8 cellular contexts compared by ENCODE assay signal in the genomic region with DNA sequence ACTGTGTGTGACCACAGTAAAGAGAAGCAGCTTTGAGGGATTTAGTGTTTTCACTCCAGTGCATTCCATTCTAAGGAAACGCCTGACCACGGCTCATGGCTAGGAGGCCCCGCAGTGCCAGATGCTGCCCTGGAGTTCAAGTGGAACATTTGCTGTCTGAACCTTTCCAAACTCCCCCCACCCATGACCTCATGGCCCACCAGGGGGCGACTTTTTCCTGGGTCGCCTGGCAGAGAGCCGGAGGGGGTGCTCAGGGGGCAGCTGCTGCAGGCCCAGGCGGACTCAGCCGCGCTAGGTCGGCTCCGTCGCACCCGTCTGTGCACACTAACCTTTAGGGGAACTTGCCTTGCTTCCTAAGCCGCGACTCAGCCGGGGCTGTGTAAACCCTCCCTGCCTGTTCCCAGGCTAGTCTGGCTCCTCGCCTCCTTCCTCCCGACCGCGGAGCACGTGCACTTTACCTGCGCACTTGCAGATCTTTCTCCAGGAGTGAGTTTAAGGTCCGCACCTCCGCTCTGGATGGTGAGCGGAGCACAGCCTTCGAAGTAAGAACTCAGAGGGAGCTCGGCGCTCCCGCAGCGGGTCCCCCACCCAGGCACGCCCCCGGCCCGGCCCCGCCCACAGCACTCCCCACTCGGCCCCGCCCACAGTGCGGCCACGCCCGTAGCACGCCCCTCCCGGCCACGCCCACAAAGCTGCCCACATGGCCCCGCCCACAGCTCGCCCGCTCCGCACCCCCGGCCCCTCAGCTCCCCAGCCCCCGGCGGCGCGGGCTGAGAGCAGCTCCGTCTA. TPM values are rescaled to one million over a fixed set of nuclear protein-coding genes. Genes with fewer than 3 reads are reported as not detected.
A peak's percentile ranks its signal among the peaks of the same experiment; 100 is the strongest.
DNase-seq lines count a peak whose midpoint lies in the region; ATAC-seq and TF ChIP-seq lines count a peak whose summit lies in the region.

A gene (minus strand): TSS at position 550 of the 789 bp plus-strand sequence. CDS start 17,441 bp downstream, outside the sequence.

- no peaks in the 10 kb centered on the region for H3K9me3 ChIP-seq in ovary

- DNase-seq in NCI-H526 treated with DMSO at 0.1 percent for 48 hours (lab: John Stamatoyannopoulos, UW) (peak; percentile 65), fibroblast of the aortic adventitia (ENCODE audit: low read depth) (peak; percentile 12), ovary (peak in 4 of 5 donors; percentile 46 to 76 (median 70)), LoVo (ENCODE audit: low spot score) (no peak)
- DNase-seq in activated T-cell treated with anti-CD3 and anti-CD28 coated beads, Interleukin-2, amount 50 U/mL, for 1 hour: peak; percentile 74

- 3 to 10% (median 5%) methylated on average over 43 to 52 of the region's 52 CpGs for WGBS in ovary, 3 donors

- H3K27ac ChIP-seq in ovary: no peak within 1 kb of the TSS

- TF ChIP-seq CTCF in GM12872 (IDR thresholded peaks at IDR 0.05; ENCODE audit: insufficient read depth, low read depth, low read length) (peak; percentile 39), fibroblast of the aortic adventitia (IDR thresholded peaks at IDR 0.05; ENCODE audit: insufficient read depth, low read length) (no peak), ovary (IDR thresholded peaks at IDR 0.05) (no peak)

- no peak for TF ChIP-seq POLR2A in ovary (IDR thresholded peaks at IDR 0.05)

- H3K27me3 ChIP-seq in ovary: no peaks in the 10 kb centered on the region

- H3K4me3 ChIP-seq in fibroblast of the aortic adventitia (ENCODE audit: low read depth, low read length) (no peak within 1 kb of the TSS), ovary (no peak within 1 kb of the TSS)

- H3K36me3 ChIP-seq in ovary: no peaks in the 10 kb centered on the region

- TF ChIP-seq EP300 in ovary (IDR thresholded peaks at IDR 0.05): no peak

- intact Hi-C loops in ovary (cut with DNase I): no loop called here

- no peak for ATAC-seq in HG03457 (IDR thresholded peaks at IDR 0.05; ENCODE audit: unreplicated experiment)
- no peak for ATAC-seq in GM19463 (IDR thresholded peaks at IDR 0.05; ENCODE audit: unreplicated experiment)

- peaks cover 18% of the 10 kb centered on the region for H3K4me1 ChIP-seq in ovary (ENCODE audit: insufficient read depth)

RNA-seq across cellular contexts. Expression of the gene that starts here (rescaled TPM):
- total RNA-seq in fibroblast of the aortic adventitia (ENCODE audit: low replicate concordance): not detected in 2 replicates
- 1 to 10 TPM in 2 of 7 donors, under 1 TPM in 4, not detected in 1; 0.37 to 2.6 (median 0.68) TPM for total RNA-seq in ovary
- polyA plus RNA-seq in ovary: 1 to 10 TPM in 1 of 2 donors, under 1 TPM in 1; 0.31 to 3.5 TPM

Comparison
In these comparisons a context has a peak if more than half of its experiments do, and no peak if none do; other contexts are left out.
1. Peak in DNase-seq in fibroblast of the aortic adventitia; RNA of the gene not detected or under 1 TPM.